ENCODE assay signal across 8 cellular contexts in the genomic region with DNA sequence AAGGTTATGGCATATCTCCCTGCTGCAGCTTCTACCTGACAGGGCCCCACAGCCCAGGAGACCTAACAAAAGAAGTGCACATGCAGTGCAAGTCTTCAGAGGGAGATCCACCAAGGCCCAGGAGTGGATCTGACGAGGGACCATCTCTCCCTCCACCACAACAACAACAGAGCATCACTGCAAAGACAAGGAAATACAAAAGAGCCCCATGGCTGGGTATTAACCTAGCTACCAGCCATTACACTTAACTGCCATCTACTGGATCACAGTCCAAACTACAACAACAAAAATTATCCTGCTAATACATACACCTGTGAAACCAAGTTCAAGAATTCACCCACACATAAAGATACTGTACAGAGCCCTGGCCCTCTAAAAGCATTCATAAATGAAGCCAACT.
DNase-seq lines count a peak whose midpoint lies in the region; ATAC-seq, FAIRE-seq and TF ChIP-seq lines count a peak whose summit lies in the region.

No MANE protein-coding gene starts in this region.

- peak; percentile 28 to 50; a peak in 2 of 5 replicates for TF ChIP-seq RAD21 in A549 (conservative IDR thresholded peaks at IDR 0.05 in 1 of 2, IDR thresholded peaks at IDR 0.05 in 1 of 2)

- H3K27ac ChIP-seq in A549 = no peak overlapping the region

- CTCF ChIA-PET in A549 (lab: Yijun Ruan, JAX) = no interaction called here

- H3K4me1 Mint-ChIP-seq in chondrocyte (ENCODE audit: low read depth) (no peaks in the 10 kb centered on the region), type B pancreatic cell (ENCODE audit: unreplicated experiment) (no peaks in the 10 kb centered on the region)

- H3K27ac Mint-ChIP-seq in chondrocyte (ENCODE audit: unreplicated experiment) (no peak overlapping the region), type B pancreatic cell (no peak overlapping the region)

- no peak overlapping the region for H3K4me2 ChIP-seq in A549

- no peak overlapping the region for H3K4me3 ChIP-seq in A549

- TF ChIP-seq CTCF in A549 (IDR thresholded peaks at IDR 0.05) (no peak), chondrocyte (IDR thresholded peaks at IDR 0.05) (peak; percentile 66), type B pancreatic cell (conservative IDR thresholded peaks at IDR 0.05) (peak; percentile 60)

- peaks cover 4% of the 10 kb centered on the region for H3K36me3 Mint-ChIP-seq in chondrocyte (ENCODE audit: low read depth)
- no peaks in the 10 kb centered on the region for H3K36me3 Mint-ChIP-seq in type B pancreatic cell

- no peak for TF ChIP-seq EP300 in A549 (IDR thresholded peaks at IDR 0.05)

- no peak for TF ChIP-seq POLR2A in A549 (IDR thresholded peaks at IDR 0.05; ENCODE audit: low read length)

- ATAC-seq in A549 (peak in 1 of 2 experiments; percentile 53; a peak in 2 of 6 replicates), GM18519 (IDR thresholded peaks at IDR 0.05; ENCODE audit: low FRiP score, unreplicated experiment) (peak; percentile 60), GM21737 (IDR thresholded peaks at IDR 0.05; ENCODE audit: unreplicated experiment) (no peak)

- H3K9me3 ChIP-seq in A549 = no peaks in the 10 kb centered on the region

- H3K9me3 Mint-ChIP-seq in chondrocyte (ENCODE audit: low read depth) (peaks cover 33% of the 10 kb centered on the region), type B pancreatic cell (peaks cover 11% of the 10 kb centered on the region)

- H3K4me3 Mint-ChIP-seq in chondrocyte (ENCODE audit: unreplicated experiment) = no peak overlapping the region
- H3K4me3 Mint-ChIP-seq in type B pancreatic cell = no peak overlapping the region

- H3K4me1 ChIP-seq in A549 = no peaks in the 10 kb centered on the region

- DNase-seq in A549 (ENCODE audit: low read depth in 1 of 2, low spot score in 1 of 2) (peak in 1 of 2 experiments; percentile 10), HTR-8/SVneo (ENCODE audit: insufficient read length, low spot score) (peak; percentile 13), chondrocyte (ENCODE audit: low spot score) (no peak), type B pancreatic cell (ENCODE audit: extremely low spot score, unreplicated experiment) (no peak)
- no peak for DNase-seq in activated CD8-positive, alpha-beta memory T cell treated with anti-CD3 and anti-CD28 coated beads, Interleukin-2, amount 50 U/mL, for 4 hours
- no peak for DNase-seq in activated CD4-positive, alpha-beta T cell treated with anti-CD3 and anti-CD28 coated beads, Interleukin-2, amount 50 U/mL, for 4 hours

- no peak for FAIRE-seq in A549 (lab: Jason Lieb, UNC)
- FAIRE-seq in HTR-8/SVneo (lab: Jason Lieb, UNC) = no peak

- no peaks in the 10 kb centered on the region for H3K27me3 Mint-ChIP-seq in chondrocyte (ENCODE audit: low read depth)
- peaks cover 4% of the 10 kb centered on the region for H3K27me3 Mint-ChIP-seq in type B pancreatic cell

- POLR2A ChIA-PET in A549 (lab: Yijun Ruan, JAX) = no interaction called here

- 50% methylated on average over 1 of the region's 1 CpG for WGBS in A549 (ENCODE audit: missing lambda C conversion rate)

TF ChIP-seq in A549, 52 proteins besides CTCF, POLR2A, EP300 and RAD21:
- TF ChIP-seq MAZ (IDR thresholded peaks at IDR 0.05; ENCODE audit: borderline replicate concordance, low read depth, low read length) (no peak), ZC3H11A (IDR thresholded peaks at IDR 0.05) (no peak), KDM1A (IDR thresholded peaks at IDR 0.05; ENCODE audit: low read depth) (no peak), ZFP36 (IDR thresholded peaks at IDR 0.05; ENCODE audit: borderline replicate concordance, partially characterized antibody) (no peak), KDM5A (IDR thresholded peaks at IDR 0.05) (no peak), ESRRA (IDR thresholded peaks at IDR 0.05; ENCODE audit: borderline replicate concordance, low read length) (no peak), POLR2AphosphoS2 (conservative IDR thresholded peaks at IDR 0.05; ENCODE audit: low read length) (no peak), FOXS1 (CRISPR knock-in tag; IDR thresholded peaks at IDR 0.05) (no peak), JUNB (IDR thresholded peaks at IDR 0.05) (no peak), SMC3 (IDR thresholded peaks at IDR 0.05) (no peak), HOXB5 (CRISPR knock-in tag; IDR thresholded peaks at IDR 0.05) (no peak), NR3C1 (IDR thresholded peaks at IDR 0.05) (no peak), NFE2L2 (conservative IDR thresholded peaks at IDR 0.05; ENCODE audit: low read length) (no peak), NPAS2 (CRISPR knock-in tag; IDR thresholded peaks at IDR 0.05; ENCODE audit: borderline replicate concordance) (no peak), HDAC2 (IDR thresholded peaks at IDR 0.05) (no peak), CHD4 (IDR thresholded peaks at IDR 0.05; ENCODE audit: borderline replicate concordance) (no peak), RFX5 (IDR thresholded peaks at IDR 0.05) (no peak), TFCP2L1 (CRISPR knock-in tag; IDR thresholded peaks at IDR 0.05) (no peak)
- TF ChIP-seq, protein P1, sequence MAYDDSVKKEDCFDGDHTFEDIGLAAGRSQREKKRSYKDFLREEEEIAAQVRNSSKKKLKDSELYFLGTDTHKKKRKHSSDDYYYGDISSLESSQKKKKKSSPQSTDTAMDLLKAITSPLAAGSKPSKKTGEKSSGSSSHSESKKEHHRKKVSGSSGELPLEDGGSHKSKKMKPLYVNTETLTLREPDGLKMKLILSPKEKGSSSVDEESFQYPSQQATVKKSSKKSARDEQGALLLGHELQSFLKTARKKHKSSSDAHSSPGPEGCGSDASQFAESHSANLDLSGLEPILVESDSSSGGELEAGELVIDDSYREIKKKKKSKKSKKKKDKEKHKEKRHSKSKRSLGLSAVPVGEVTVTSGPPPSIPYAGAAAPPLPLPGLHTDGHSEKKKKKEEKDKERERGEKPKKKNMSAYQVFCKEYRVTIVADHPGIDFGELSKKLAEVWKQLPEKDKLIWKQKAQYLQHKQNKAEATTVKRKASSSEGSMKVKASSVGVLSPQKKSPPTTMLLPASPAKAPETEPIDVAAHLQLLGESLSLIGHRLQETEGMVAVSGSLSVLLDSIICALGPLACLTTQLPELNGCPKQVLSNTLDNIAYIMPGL (CRISPR knock-in tag; IDR thresholded peaks at IDR 0.05; ENCODE audit: borderline replicate concordance) = no peak
